Comparison of ENCODE assay signal across 8 cellular contexts in the genomic region with DNA sequence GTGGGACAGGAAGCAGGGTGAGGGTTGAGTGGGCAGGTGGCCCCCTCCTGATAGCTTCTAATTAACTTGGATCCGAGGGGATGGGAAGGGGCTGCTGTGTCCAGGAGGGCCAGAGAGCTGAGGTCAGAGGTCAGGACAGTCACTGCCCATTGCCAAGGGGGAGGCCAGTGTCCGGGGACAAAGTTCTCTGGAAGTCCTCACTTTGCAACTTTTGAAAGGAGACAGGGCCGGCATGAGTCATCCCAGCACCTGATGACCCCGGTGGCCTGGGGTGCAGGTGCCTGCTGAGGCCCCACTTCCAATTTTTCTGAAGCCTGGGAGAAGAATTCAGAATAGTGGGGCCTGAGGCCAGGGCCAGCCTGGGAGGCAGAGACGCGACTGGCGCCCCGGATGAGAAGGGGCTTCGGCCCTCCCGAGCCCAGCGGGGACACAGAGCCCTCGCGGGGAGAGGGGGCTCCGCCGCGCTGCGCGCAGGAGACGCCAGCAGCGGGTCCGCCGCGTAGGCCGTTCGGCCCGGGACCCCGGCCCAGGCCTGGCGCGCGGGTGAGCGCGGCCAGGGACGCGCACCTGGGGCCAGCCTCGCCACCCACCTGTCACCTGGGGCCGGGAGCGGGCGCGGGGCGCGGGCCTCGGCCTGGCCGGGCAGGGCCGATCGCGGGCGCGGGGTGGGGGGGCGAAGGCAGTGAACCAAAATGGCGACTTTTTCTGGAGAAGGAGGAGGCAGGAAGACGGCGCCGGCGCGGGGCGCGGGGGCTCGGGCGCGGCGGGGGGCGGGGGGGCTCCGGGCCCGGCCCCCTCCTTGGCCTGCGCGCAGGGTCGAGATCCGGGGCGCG. TPM values are rescaled to one million over a fixed set of nuclear protein-coding genes. Genes with fewer than 3 reads are reported as not detected.
DNase-seq lines count a peak whose midpoint lies in the region; ATAC-seq and TF ChIP-seq lines count a peak whose summit lies in the region.

No MANE protein-coding gene starts in this region.

- peak overlapping the region; percentile 79 for H3K4me3 Mint-ChIP-seq in CD8-positive, alpha-beta T cell

- peak in 3 of 7 experiments; percentile 26 to 66 (median 46) for DNase-seq in CD8-positive, alpha-beta T cell
- DNase-seq in LNCaP clone FGC (ENCODE audit: low read depth) (no peak), iPS-NIHi11 (ENCODE audit: low spot score) (peak; percentile 64), OCI-M2 (lab: John Stamatoyannopoulos, UW; ENCODE audit: unreplicated experiment) (no peak), cerebellar nuclear complex (lab: John Stamatoyannopoulos, UW) (no peak)
- peak; percentile 41 to 49 for DNase-seq in stimulated activated CD4-positive, alpha-beta T cell treated with anti-CD3 and anti-CD28 coated beads, Interleukin-2, amount 100 ng/mL, for 24 hours

- H3K36me3 ChIP-seq in CD8-positive, alpha-beta T cell (ENCODE audit: insufficient read depth, low read length) = peaks cover 7% of the 10 kb centered on the region

- H3K9me3 Mint-ChIP-seq in CD8-positive, alpha-beta T cell = no peaks in the 10 kb centered on the region

- peak overlapping the region; percentile 59 for H3K27ac ChIP-seq in CD8-positive, alpha-beta T cell (ENCODE audit: low read depth, low read length)
- peak overlapping the region; percentile 82 for H3K27ac ChIP-seq in angular gyrus (ENCODE audit: low read depth, low read length)

- POLR2A ChIA-PET in CD8-positive, alpha-beta T cell (lab: Charles Lee) = interaction anchor here (0.6 to 1.4 kb wide), 4 partner anchors 10 to 13 kb away, joined by 3 to 5 read pairs (median 4); partner anchors contain the start of gene UCKL1

- peaks cover 22% of the 10 kb centered on the region for H3K4me1 Mint-ChIP-seq in CD8-positive, alpha-beta T cell (ENCODE audit: low read depth)

- H3K4me1 ChIP-seq in CD8-positive, alpha-beta T cell (ENCODE audit: insufficient read depth, low read length) = peaks cover 18% of the 10 kb centered on the region

- peak overlapping the region; percentile 57 for H3K4me3 ChIP-seq in CD8-positive, alpha-beta T cell (ENCODE audit: low read depth, low read length)
- H3K4me3 ChIP-seq in LNCaP clone FGC (ENCODE audit: low read depth, low read length) = peak overlapping the region; percentile 72

- peaks cover 12% of the 10 kb centered on the region for H3K36me3 Mint-ChIP-seq in CD8-positive, alpha-beta T cell

- no peaks in the 10 kb centered on the region for H3K9me3 ChIP-seq in CD8-positive, alpha-beta T cell (ENCODE audit: low read length)

- peak overlapping the region; percentile 86 for H3K27ac Mint-ChIP-seq in CD8-positive, alpha-beta T cell

- H3K27me3 Mint-ChIP-seq in CD8-positive, alpha-beta T cell (ENCODE audit: low read depth) = no peaks in the 10 kb centered on the region

- TF ChIP-seq CTCF in CD8-positive, alpha-beta T cell (IDR thresholded peaks at IDR 0.05) = no peak
- TF ChIP-seq CTCF in LNCaP clone FGC (IDR thresholded peaks at IDR 0.05; ENCODE audit: control insufficient read depth, extremely low read depth, insufficient read depth) = no peak

- intact Hi-C loops in CD8-positive, alpha-beta T cell (cut with DNase I, micrococcal nuclease) = loop anchor here (1.0 kb wide), 1 partner anchor 13 kb away; the partner anchor contains the start of gene UCKL1 (in 2 of the 2)

- CTCF ChIA-PET in CD8-positive, alpha-beta T cell (lab: Charles Lee) = interaction anchor here (1.1 to 1.4 kb wide), 2 partner anchors 23 to 182 kb away, joined by 3 read pairs; no protein-coding TSS in a partner anchor

- H3K27me3 ChIP-seq in CD8-positive, alpha-beta T cell (ENCODE audit: insufficient read depth, low read length) = no peaks in the 10 kb centered on the region

- ATAC-seq in CD8-positive, alpha-beta T cell = peak; percentile 51
- ATAC-seq in HG03571 (IDR thresholded peaks at IDR 0.05; ENCODE audit: unreplicated experiment) = no peak

RNA-seq across cellular contexts. Expression of gene ZNF512B, which starts 0.6 kb away (rescaled TPM):
- 10 to 100 TPM; 13.9 to 14.9 TPM for total RNA-seq in CD8-positive, alpha-beta T cell

RNA-seq across cellular contexts. Expression of gene SAMD10, which starts 10.3 kb away (rescaled TPM):
- total RNA-seq in CD8-positive, alpha-beta T cell = 1 to 10 TPM; 7.3 to 8.6 TPM

RNA-seq across cellular contexts. Expression of gene PRPF6, which starts 11.8 kb away (rescaled TPM):
- total RNA-seq in CD8-positive, alpha-beta T cell = 10 to 100 TPM; 51.6 to 51.9 TPM

RNA-seq across cellular contexts. Expression of gene UCKL1, which starts 12.9 kb away (rescaled TPM):
- total RNA-seq in CD8-positive, alpha-beta T cell = 10 to 100 TPM; 29.6 to 33.7 TPM

Comparison
In these comparisons a context has a peak if more than half of its experiments do, and no peak if none do; other contexts are left out.
1. DNase-seq: peak in iPS-NIHi11 (single experiment) and stimulated activated CD4-positive, alpha-beta T cell treated with anti-CD3 and anti-CD28 coated beads, Interleukin-2, amount 100 ng/mL, for 24 hours (2 of 2); none in LNCaP clone FGC (single experiment), OCI-M2 (single experiment) and cerebellar nuclear complex (0 of 2).